Comparison of ENCODE assay signal across 1 cellular context in the genomic region with DNA sequence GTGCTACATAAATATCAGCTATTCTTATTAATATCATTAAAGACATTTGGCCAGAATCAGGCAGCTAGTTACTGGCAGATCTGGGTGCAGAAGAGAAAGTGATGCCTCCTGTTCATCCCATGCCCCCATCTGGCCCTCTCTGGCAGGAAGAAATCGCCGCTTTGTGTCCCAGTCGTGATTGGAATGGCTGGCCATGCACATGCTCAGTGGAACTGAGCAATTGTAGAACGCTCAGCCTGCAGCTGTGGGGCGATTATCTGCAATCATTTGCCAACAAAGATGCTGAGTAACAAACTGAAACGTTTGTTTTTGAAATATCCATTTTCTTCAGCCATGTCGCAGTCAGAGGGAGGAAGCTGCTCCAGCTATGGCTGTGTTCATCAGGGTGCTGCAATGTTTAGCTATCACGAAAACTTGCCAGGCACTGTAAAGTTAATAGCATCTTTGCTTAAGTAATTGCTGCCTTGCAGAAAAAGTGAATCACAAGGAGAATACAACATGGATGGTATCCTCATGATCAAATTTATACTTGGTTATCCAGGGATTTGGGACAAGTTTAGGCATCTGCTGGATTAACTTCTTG.
TF ChIP-seq lines count a peak whose summit lies in the region.

No MANE protein-coding gene starts in this region.

TF ChIP-seq in K562, 482 proteins besides CTCF, POLR2A, EP300 and RAD21 (continued from another document):
- TF ChIP-seq MAFG (tag; conservative IDR thresholded peaks at IDR 0.05) (0 out of 2 replicates have a peak, but pooled peaks have one; percentile 19), HNRNPL (IDR thresholded peaks at IDR 0.05; ENCODE audit: low read depth, low read length) (no peak)
